Comparison of ENCODE assay signal across 5 cellular contexts in the genomic region with DNA sequence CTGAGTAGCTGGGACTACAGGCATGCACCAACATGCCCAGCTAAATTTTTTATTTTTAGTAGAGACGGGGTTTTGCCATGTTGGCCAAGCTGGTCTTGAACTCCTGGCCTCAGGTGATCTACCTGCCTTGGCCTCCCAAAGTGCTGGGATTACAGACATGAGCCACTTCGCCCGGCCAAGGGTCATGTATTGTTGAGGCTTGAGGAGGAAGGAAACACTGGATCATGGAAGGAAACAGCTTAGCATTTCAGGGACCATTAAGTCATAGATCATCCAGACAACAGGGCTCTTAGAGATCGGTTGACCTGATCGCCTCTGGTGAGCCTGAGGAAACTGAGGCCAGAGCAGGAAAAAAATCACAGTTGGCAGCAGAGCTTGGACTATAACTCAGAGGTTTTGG. TPM values are rescaled to one million over a fixed set of nuclear protein-coding genes. Genes with fewer than 3 reads are reported as not detected.
"Had no signal": no experiment of that assay in that cellular context is flagged by ENCODE, and none has a peak within 500 bp of the region (broad histone marks: within the 10 kb centered on the region; RNA-seq: fewer than 3 reads in every experiment).

No MANE protein-coding gene starts in this region.

RNA-seq across cellular contexts. Expression of a gene that starts 13.3 kb away (rescaled TPM):
- total RNA-seq: left lobe of liver, liver, psoas muscle, thoracic aorta had no signal
- polyA plus RNA-seq: esophagus, liver had no signal
